Comparison of ENCODE assay signal across 21 cellular contexts in genomic region chr17:12958786-12959185, GRCh38. TPM values are rescaled to one million over a fixed set of nuclear protein-coding genes. Genes with fewer than 3 reads are reported as not detected.
DNase-seq lines count a peak whose midpoint lies in the region; ATAC-seq and TF ChIP-seq lines count a peak whose summit lies in the region.
"Had no signal": no experiment of that assay in that cellular context is flagged by ENCODE, and none has a peak within 500 bp of the region (broad histone marks: within the 10 kb centered on the region; RNA-seq: fewer than 3 reads in every experiment).

No MANE protein-coding gene starts in this region.

- ATAC-seq in HG03280 (IDR thresholded peaks at IDR 0.05; ENCODE audit: unreplicated experiment) (no peak), GM19397 (IDR thresholded peaks at IDR 0.05; ENCODE audit: unreplicated experiment) (no peak)
- ATAC-seq: heart right ventricle, left ventricle myocardium superior had no signal

- no peak for TF ChIP-seq CTCF in epithelial cell of proximal tubule (conservative IDR thresholded peaks at IDR 0.05; ENCODE audit: low read depth, low read length)

- DNase-seq in AG20443 (ENCODE audit: low spot score) (peak; percentile 48), HT1080 (ENCODE audit: low read depth) (peak; percentile 40), epithelial cell of proximal tubule (ENCODE audit: low read depth) (peak; percentile 23), renal cortical epithelial cell (ENCODE audit: low read depth) (peak; percentile 36), NCI-H2196 treated with DMSO at 0.1 percent for 48 hours (lab: John Stamatoyannopoulos, UW; ENCODE audit: unreplicated experiment) (no peak), middle frontal gyrus (ENCODE audit: extremely low spot score, low spot score) (no peak)
- DNase-seq: activated B cell treated with CpG ODN at 0.5 μM for 24 hours; activated CD4-positive, alpha-beta memory T cell treated with anti-CD3 and anti-CD28 coated beads, Interleukin-2, amount 10 ng/mL, durations not matched to agents 7 days and 5 days; activated T-cell treated with anti-CD3 and anti-CD28 coated beads for 4 hours; adrenal gland; CD4-positive, alpha-beta memory T cell; cortex of kidney; DMS53; heart right ventricle; left ventricle myocardium superior; NCI-H1436; NCI-H526; stimulated activated CD4-positive, alpha-beta T cell treated with anti-CD3 and anti-CD28 coated beads, Interleukin-1b, Interleukin-23, amount 100 ng/mL, for 48 hours had no signal

- H3K4me3 ChIP-seq in epithelial cell of proximal tubule (ENCODE audit: low read depth, low read length), result no peak overlapping the region
- H3K4me3 ChIP-seq: adrenal gland, breast epithelium, heart right ventricle had no signal

RNA-seq across cellular contexts. Expression of gene ELAC2, which starts 59.0 kb away (rescaled TPM):
- 171 and 218 TPM in 2 replicates for total RNA-seq in HT1080 (2014; rRNA removed; shearing (Covaris generic))
- 50.9 and 56.3 TPM in 2 replicates for polyA plus RNA-seq in HT1080 (2015; cell fraction: cytosol; rRNA removed)
- polyA plus RNA-seq in HT1080 (2015; cell fraction: nucleus; rRNA removed), result 133 and 141 TPM in 2 replicates
- total RNA-seq in epithelial cell of proximal tubule (75.4 and 115 TPM in 2 replicates), renal cortical epithelial cell (78.5 and 117 TPM in 2 replicates)

Comparison
In these comparisons a context has a peak if more than half of its experiments do, and no peak if none do; other contexts are left out.
1. DNase-seq: peak in AG20443 (single experiment), HT1080 (single experiment), epithelial cell of proximal tubule (single experiment) and renal cortical epithelial cell (single experiment); none in NCI-H2196 treated with DMSO at 0.1 percent for 48 hours (single experiment) and middle frontal gyrus (single experiment).